Comparison of ENCODE assay signal across 21 cellular contexts in the genomic region with DNA sequence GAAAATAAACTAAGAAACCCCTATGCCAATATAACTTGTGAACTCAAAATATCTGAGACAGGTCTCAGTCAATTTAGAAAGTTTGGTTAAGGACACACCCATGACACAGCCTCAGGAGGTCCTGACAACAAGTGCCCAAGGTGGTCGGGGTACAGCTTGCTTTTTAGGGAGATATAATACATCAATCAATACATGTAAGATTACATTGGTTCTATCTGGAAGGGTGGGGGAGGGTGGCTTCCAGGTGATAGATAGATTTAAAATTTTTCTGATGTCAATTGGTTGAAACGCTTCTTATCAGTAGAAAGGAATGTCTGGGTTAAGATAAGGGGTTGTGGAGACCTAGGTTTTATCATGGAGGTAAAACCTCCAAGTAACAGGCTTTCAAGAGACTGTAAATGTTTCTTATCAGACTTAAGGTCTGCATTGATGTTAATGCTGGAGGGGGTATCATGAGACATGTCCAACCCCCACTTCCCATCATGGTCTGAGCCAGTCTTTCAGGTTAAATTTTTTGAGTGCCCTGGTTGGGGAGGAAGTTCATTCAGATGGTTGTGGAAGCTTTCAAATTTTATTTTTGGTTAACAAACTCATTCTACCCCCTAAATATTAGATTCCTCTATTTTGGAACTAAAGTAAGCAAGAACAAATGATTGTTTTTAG.
DNase-seq lines count a peak whose midpoint lies in the region; ATAC-seq and TF ChIP-seq lines count a peak whose summit lies in the region.
"Had no signal": no experiment of that assay in that cellular context is flagged by ENCODE, and none has a peak within 500 bp of the region (broad histone marks: within the 10 kb centered on the region; RNA-seq: fewer than 3 reads in every experiment).

No MANE protein-coding gene starts in this region.

- intact Hi-C loops in Caco-2 (cut with micrococcal nuclease; ENCODE audit: unreplicated experiment) = loop anchor here (5.0 kb wide), 2 partner anchors 81 to 439 kb away; partner anchors contain the start of gene RASSF8

- no peak overlapping the region for H3K23ac ChIP-seq in mesendoderm (ENCODE audit: low read length)

- CTCF ChIA-PET in Caco-2 (lab: Charles Lee) = interaction anchor here (0.7 kb wide), 2 partner anchors 120 to 168 kb away, joined by 3 to 4 read pairs; no protein-coding TSS in a partner anchor

- H3K79me2 ChIP-seq in mesendoderm (ENCODE audit: control insufficient read depth, insufficient read depth, low read length) = no peaks in the 10 kb centered on the region

- H3K4me3 Mint-ChIP-seq in Caco-2 (ENCODE audit: unreplicated experiment) = peak overlapping the region; percentile 36
- H3K4me3 Mint-ChIP-seq in endodermal cell = no peak overlapping the region
- H3K4me3 Mint-ChIP-seq: B cell; CD4-positive, CD25-positive, alpha-beta regulatory T cell; CD8-positive, alpha-beta T cell had no signal

- H3K36me3 ChIP-seq in Caco-2 (ENCODE audit: control insufficient read depth, insufficient read depth, low read length) = no peaks in the 10 kb centered on the region
- H3K36me3 ChIP-seq in endodermal cell (ENCODE audit: control insufficient read depth, insufficient read depth, low read length) = no peaks in the 10 kb centered on the region
- no peaks in the 10 kb centered on the region for H3K36me3 ChIP-seq in mesendoderm (ENCODE audit: control insufficient read depth, insufficient read depth, low read length)
- H3K36me3 ChIP-seq: BLaER1 had no signal

- H3K9ac ChIP-seq in endodermal cell (ENCODE audit: extremely low read depth, low read length, poor library complexity, severe bottlenecking) = no peak overlapping the region
- H3K9ac ChIP-seq in mesendoderm (ENCODE audit: low read length) = no peak overlapping the region
- H3K9ac ChIP-seq: BLaER1, GM23248 had no signal

- H4K8ac ChIP-seq in mesendoderm (ENCODE audit: low read depth, low read length) = no peak overlapping the region

- no peak overlapping the region for H2AK5ac ChIP-seq in mesendoderm (ENCODE audit: low read length)

- H3K27ac ChIP-seq in endodermal cell (ENCODE audit: low read depth, low read length) (no peak overlapping the region), mesendoderm (ENCODE audit: low read depth, low read length) (no peak overlapping the region)
- H3K27ac ChIP-seq: 22Rv1, BLaER1, C4-2B, GM23248 had no signal

- H3K36me3 Mint-ChIP-seq in Caco-2 (ENCODE audit: insufficient read depth, unreplicated experiment) (peaks cover 25% of the 10 kb centered on the region), endodermal cell (ENCODE audit: low read depth) (peaks cover 1% of the 10 kb centered on the region)
- H3K36me3 Mint-ChIP-seq: CD4-positive, CD25-positive, alpha-beta regulatory T cell; CD8-positive, alpha-beta T cell had no signal

- no peak overlapping the region for H3K56ac ChIP-seq in mesendoderm (ENCODE audit: low read length)

- no peak overlapping the region for H3K4me3 ChIP-seq in Caco-2 (ENCODE audit: low read depth, low read length)
- H3K4me3 ChIP-seq in endodermal cell (ENCODE audit: low read length) = peak overlapping the region; percentile 20
- no peak overlapping the region for H3K4me3 ChIP-seq in mesendoderm (ENCODE audit: low read length)
- H3K4me3 ChIP-seq: BLaER1, GM23248 had no signal

- H3K4me2 ChIP-seq in mesendoderm (ENCODE audit: low read length) = no peak overlapping the region
- H3K4me2 ChIP-seq: BLaER1 had no signal

- 6 to 50% methylated on average over 1 of the region's 2 CpGs for WGBS in endodermal cell (ENCODE audit: insufficient coverage in 1 of 2, insufficient read length in 1 of 2), 2 experiments
- WGBS in mesendoderm (ENCODE audit: extremely low coverage, insufficient coverage, low lambda C conversion rate) = no CpG with 5 or more reads among the region's 2 CpGs

- H3K27ac Mint-ChIP-seq in Caco-2 (ENCODE audit: unreplicated experiment) = peak overlapping the region; percentile 83
- peak overlapping the region; percentile 72 for H3K27ac Mint-ChIP-seq in endodermal cell
- H3K27ac Mint-ChIP-seq: B cell; CD4-positive, CD25-positive, alpha-beta regulatory T cell; CD8-positive, alpha-beta T cell had no signal

- ATAC-seq in HG03354 (IDR thresholded peaks at IDR 0.05; ENCODE audit: poor library complexity, severe bottlenecking, unreplicated experiment) (no peak), GM18498 (IDR thresholded peaks at IDR 0.05; ENCODE audit: unreplicated experiment) (no peak), HG03565 (IDR thresholded peaks at IDR 0.05; ENCODE audit: unreplicated experiment) (no peak)
- ATAC-seq: CD8-positive, alpha-beta T cell had no signal

- peaks cover 57% of the 10 kb centered on the region for H3K4me1 ChIP-seq in Caco-2
- H3K4me1 ChIP-seq in endodermal cell (ENCODE audit: control insufficient read depth, insufficient read depth, low read length) = no peaks in the 10 kb centered on the region
- H3K4me1 ChIP-seq in mesendoderm (ENCODE audit: control insufficient read depth, low read depth, low read length) = peaks cover 4% of the 10 kb centered on the region
- H3K4me1 ChIP-seq: BLaER1 had no signal

- TF ChIP-seq CTCF in Caco-2 (IDR thresholded peaks at IDR 0.05; ENCODE audit: insufficient read depth in 1 of 2, low read depth in 1 of 2, low read length in 1 of 2, severe bottlenecking in 1 of 2, unreplicated experiment in 1 of 2) = no peak
- TF ChIP-seq CTCF in endodermal cell (conservative IDR thresholded peaks at IDR 0.05) = no peak

- H3K4me1 Mint-ChIP-seq in Caco-2 (ENCODE audit: low read depth, unreplicated experiment) (peaks cover 56% of the 10 kb centered on the region), endodermal cell (peaks cover 50% of the 10 kb centered on the region)
- H3K4me1 Mint-ChIP-seq: B cell; CD4-positive, CD25-positive, alpha-beta regulatory T cell had no signal

- H2BK15ac ChIP-seq in mesendoderm (replicated peaks; ENCODE audit: low read depth) = no peak overlapping the region

- H2BK120ac ChIP-seq in mesendoderm (ENCODE audit: low read depth, low read length) = no peak overlapping the region

- H3K9me3 ChIP-seq in Caco-2 (peaks cover 10% of the 10 kb centered on the region), endodermal cell (ENCODE audit: control insufficient read depth, low read length) (peaks cover 16% of the 10 kb centered on the region)
- H3K9me3 ChIP-seq: BLaER1 had no signal

- peak; percentile 80 for DNase-seq in Caco-2
- peak; percentile 78 for DNase-seq in NCI-H226
- DNase-seq in endodermal cell = peak; percentile 57
- DNase-seq in mesendoderm = peak; percentile 92
- DNase-seq in NCI-H748 (lab: John Stamatoyannopoulos, UW; ENCODE audit: unreplicated experiment) = no peak
- DNase-seq: CD4-positive, CD25-positive, alpha-beta regulatory T cell; CD8-positive, alpha-beta T cell; DMS 273 treated with DMSO at 0.1 percent for 48 hours; DMS79; EL; GF-D8; H7; HCEC 1CT had no signal

- no peak overlapping the region for H3K18ac ChIP-seq in mesendoderm (ENCODE audit: low read length)

- no peaks in the 10 kb centered on the region for H3K27me3 Mint-ChIP-seq in Caco-2 (ENCODE audit: insufficient read depth, unreplicated experiment)
- H3K27me3 Mint-ChIP-seq in endodermal cell (ENCODE audit: insufficient read depth) = peaks cover 8% of the 10 kb centered on the region

- no peaks in the 10 kb centered on the region for H3K79me1 ChIP-seq in mesendoderm (ENCODE audit: low read length)

- H3K9me3 Mint-ChIP-seq in Caco-2 (ENCODE audit: unreplicated experiment) (peaks cover 59% of the 10 kb centered on the region), endodermal cell (peaks cover 12% of the 10 kb centered on the region)

- H2BK5ac ChIP-seq in mesendoderm (ENCODE audit: low read length) = no peak overlapping the region

- H3K27me3 ChIP-seq in Caco-2 (replicated peaks; ENCODE audit: control insufficient read depth, insufficient read depth, low read length) = no peaks in the 10 kb centered on the region
- H3K27me3 ChIP-seq in endodermal cell (ENCODE audit: control insufficient read depth, insufficient read depth, low read length, poor library complexity, severe bottlenecking) = no peaks in the 10 kb centered on the region
- no peaks in the 10 kb centered on the region for H3K27me3 ChIP-seq in mesendoderm (ENCODE audit: insufficient read depth, low read length, poor library complexity)
- H3K27me3 ChIP-seq: BLaER1 had no signal

- BruUV-seq in Caco-2 (replicated peaks; lab: Mats Ljungman, UMichigan) = no TSS peak

- H3K4ac ChIP-seq in mesendoderm (ENCODE audit: low read depth, low read length) = no peak overlapping the region

- POLR2A ChIA-PET in Caco-2 (lab: Charles Lee) = no interaction called here

- no peak overlapping the region for H4K5ac ChIP-seq in mesendoderm (ENCODE audit: low read length)
